In the genomic region with DNA sequence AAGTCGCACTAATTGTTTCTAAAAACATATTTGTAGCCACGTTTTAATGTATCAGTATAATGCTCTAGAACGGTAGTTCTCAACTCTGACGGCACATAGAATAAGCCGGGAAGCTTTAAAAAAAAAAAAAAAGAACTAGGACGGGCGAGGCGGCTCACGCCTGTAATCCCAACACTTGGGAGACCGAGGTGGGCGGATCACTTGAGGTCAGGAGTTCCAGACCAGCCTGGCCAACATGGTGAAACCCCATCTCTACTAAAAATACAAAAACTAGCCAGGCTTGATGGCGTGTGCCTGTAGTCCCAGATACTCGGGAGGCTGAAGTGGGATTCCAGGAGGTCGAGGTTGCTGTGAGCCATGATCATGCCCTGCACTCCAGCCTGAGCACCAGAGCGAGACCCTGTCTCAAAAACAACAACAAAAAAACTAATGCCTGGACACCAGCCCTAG, we compare ENCODE assay signal across 8 cellular contexts. TPM values are rescaled to one million over a fixed set of nuclear protein-coding genes. Genes with fewer than 3 reads are reported as not detected.
DNase-seq lines count a peak whose midpoint lies in the region; ATAC-seq, FAIRE-seq and TF ChIP-seq lines count a peak whose summit lies in the region.

No MANE protein-coding gene starts in this region.

- BruUV-seq in GM12878 (replicated peaks; lab: Mats Ljungman, UMichigan): no TSS peak

- POLR2A ChIA-PET in activated CD4-positive, alpha-beta T cell treated with anti-CD3 and anti-CD28 coated beads for 36 hours (lab: Charles Lee): interaction anchor here (0.7 to 1.5 kb wide), 2 partner anchors 10 to 11 kb away, joined by 6 to 8 read pairs; partner anchors contain the start of gene RBM6
- POLR2A ChIA-PET in GM12878 (lab: Charles Lee): interaction anchor here (0.6 to 3.3 kb wide), 5 partner anchors 11 to 103 kb away, joined by 3 to 38 read pairs (median 3); partner anchors contain the start of gene RBM6

- H3K79me2 ChIP-seq in GM12878 (ENCODE audit: control insufficient read depth, insufficient read depth, low read length): no peaks in the 10 kb centered on the region

- TF ChIP-seq CTCF in GM12878 (IDR thresholded peaks at IDR 0.05 in 2 of 3, conservative IDR thresholded peaks at IDR 0.05 in 1 of 3; ENCODE audit: control insufficient read depth in 2 of 3, extremely low read depth in 1 of 3, insufficient read depth in 1 of 3, low read depth in 3 of 3, low read length in 3 of 3) (no peak), liver (IDR thresholded peaks at IDR 0.05; ENCODE audit: low read depth, low read length, missing input control) (no peak), thoracic aorta (IDR thresholded peaks at IDR 0.05) (no peak), lower leg skin (IDR thresholded peaks at IDR 0.05) (no peak)

- H3K9ac ChIP-seq in GM12878 (ENCODE audit: control insufficient read depth, insufficient read depth, low read length) (peak overlapping the region; percentile 73), liver (ENCODE audit: low read depth in 1 of 2, low read length in 2 of 2) (peak overlapping the region in 1 of 2 donors; percentile 8)

- peak overlapping the region; percentile 85 for H3K4me3 Mint-ChIP-seq in activated CD4-positive, alpha-beta T cell treated with anti-CD3 and anti-CD28 coated beads for 36 hours

- DNase-seq in activated CD4-positive, alpha-beta T cell treated with anti-CD3 and anti-CD28 coated beads for 36 hours: no peak
- no peak for DNase-seq in activated CD4-positive, alpha-beta T cell treated with anti-CD3 and anti-CD28 coated beads, Interleukin-2, amount 50 U/mL, for 48 hours
- DNase-seq in GM12878 (ENCODE audit: low read depth, low spot score) (no peak), thoracic aorta (ENCODE audit: low spot score) (no peak), lower leg skin (ENCODE audit: low spot score in 2 of 2) (no peak)
- no peak for DNase-seq in stimulated activated CD4-positive, alpha-beta T cell treated with anti-CD3 and anti-CD28 coated beads, Interleukin-15, amount 100 ng/mL, for 24 hours

- H3K36me3 Mint-ChIP-seq in activated CD4-positive, alpha-beta T cell treated with anti-CD3 and anti-CD28 coated beads for 36 hours (ENCODE audit: low read depth): no peaks in the 10 kb centered on the region

- H3K27me3 ChIP-seq in GM12878 (replicated peaks in 1 of 2; ENCODE audit: control insufficient read depth in 2 of 2, insufficient read depth in 2 of 2, low read length in 1 of 2) (no peaks in the 10 kb centered on the region), liver (ENCODE audit: control insufficient read depth in 4 of 4, insufficient read depth in 4 of 4, low read length in 3 of 4) (no peaks in the 10 kb centered on the region), thoracic aorta (replicated peaks; ENCODE audit: insufficient read depth) (no peaks in the 10 kb centered on the region)

- peaks cover 19% of the 10 kb centered on the region for H3K4me1 Mint-ChIP-seq in activated CD4-positive, alpha-beta T cell treated with anti-CD3 and anti-CD28 coated beads for 36 hours

- TF ChIP-seq POLR2A in GM12878 (IDR thresholded peaks at IDR 0.05; ENCODE audit: low read depth, low read length) (no peak), lower leg skin (IDR thresholded peaks at IDR 0.05) (no peak)

- RAD21 ChIA-PET in GM12878 (lab: Charles Lee; ENCODE audit: unreplicated experiment): interaction anchor here (0.9 to 2.1 kb wide), 7 partner anchors 10 to 159 kb away, joined by 3 to 11 read pairs (median 5); partner anchors contain the start of genes INKA1 and RBM5

- no peaks in the 10 kb centered on the region; the same call in 1 of the 2 replicates for H3K4me1 ChIP-seq in GM12878 (ENCODE audit: control insufficient read depth, insufficient read depth, low read length)
- peaks cover 0 to 12% (median 3%) of the 10 kb centered on the region in 4 donors for H3K4me1 ChIP-seq in liver (ENCODE audit: control insufficient read depth in 4 of 4, insufficient read depth in 4 of 4, low read length in 3 of 4)
- H3K4me1 ChIP-seq in thoracic aorta (ENCODE audit: control insufficient read depth in 1 of 2, low read depth in 2 of 2): peaks cover 15 to 20% of the 10 kb centered on the region in 2 donors

- SMC1A ChIA-PET in GM12878 (lab: Charles Lee; ENCODE audit: uncharacterized antibody, unreplicated experiment): interaction anchor here (0.8 to 1.7 kb wide), 7 partner anchors 9 to 146 kb away, joined by 3 to 8 read pairs (median 5); partner anchors contain the start of genes INKA1 and RBM6

- no peaks in the 10 kb centered on the region for H3K9me3 Mint-ChIP-seq in activated CD4-positive, alpha-beta T cell treated with anti-CD3 and anti-CD28 coated beads for 36 hours (ENCODE audit: low read depth)

- intact Hi-C loops in activated CD4-positive, alpha-beta T cell treated with anti-CD3 and anti-CD28 coated beads for 36 hours (cut with DNase I, micrococcal nuclease): loop anchor here in 1 of 2 experiments (10.0 kb wide), 1 partner anchor 425 kb away; the partner anchor contains the start of genes CYB561D2, NPRL2 and TMEM115
- intact Hi-C loops in GM12878 (cut with micrococcal nuclease; ENCODE audit: unreplicated experiment) (no loop called here), lower leg skin (cut with DNase I; ENCODE audit: low total_unique reads) (no loop called here)

- no peak for TF ChIP-seq EP300 in GM12878 (IDR thresholded peaks at IDR 0.05; ENCODE audit: borderline replicate concordance in 1 of 2, control insufficient read depth in 1 of 2, low read depth in 2 of 2, low read length in 2 of 2)

- H4K20me1 ChIP-seq in GM12878 (ENCODE audit: control insufficient read depth, insufficient read depth): no peaks in the 10 kb centered on the region

- H3K36me3 ChIP-seq in GM12878 (ENCODE audit: control insufficient read depth in 2 of 2, insufficient read depth in 2 of 2, low read length in 1 of 2): no peaks in the 10 kb centered on the region
- H3K36me3 ChIP-seq in liver (ENCODE audit: control insufficient read depth in 4 of 4, insufficient read depth in 3 of 4, low read depth in 1 of 4, low read length in 3 of 4): no peaks in the 10 kb centered on the region
- no peaks in the 10 kb centered on the region for H3K36me3 ChIP-seq in thoracic aorta

- no peak for TF ChIP-seq RAD21 in GM12878 (IDR thresholded peaks at IDR 0.05; ENCODE audit: insufficient read depth, low read depth, low read length)
- no peak for TF ChIP-seq RAD21 in liver (IDR thresholded peaks at IDR 0.05)

- H3K27me3 Mint-ChIP-seq in activated CD4-positive, alpha-beta T cell treated with anti-CD3 and anti-CD28 coated beads for 36 hours: no peaks in the 10 kb centered on the region

- peak overlapping the region; percentile 99 for H2AFZ ChIP-seq in GM12878 (ENCODE audit: control insufficient read depth, low read depth, low read length)

- FAIRE-seq in GM12878 (lab: Jason Lieb, UNC): no peak

- CTCF ChIA-PET in activated CD4-positive, alpha-beta T cell treated with anti-CD3 and anti-CD28 coated beads for 36 hours (lab: Charles Lee): interaction anchor here (0.7 to 2.1 kb wide), 9 partner anchors 9 to 185 kb away, joined by 3 to 9 read pairs (median 4); no protein-coding TSS in a partner anchor
- CTCF ChIA-PET in GM12878 (lab: Yijun Ruan, JAX): interaction anchor here (0.7 to 2.6 kb wide), 10 partner anchors 9 to 591 kb away, joined by 3 to 6 read pairs (median 4); partner anchors contain the start of genes RBM6 and USP4

- peak overlapping the region; percentile 94 for H3K4me2 ChIP-seq in GM12878 (ENCODE audit: control insufficient read depth, insufficient read depth)

- H3K9me3 ChIP-seq in GM12878 (replicated peaks; ENCODE audit: control insufficient read depth, insufficient read depth, low read length): no peaks in the 10 kb centered on the region
- H3K9me3 ChIP-seq in liver (ENCODE audit: control insufficient read depth in 4 of 4, low read length in 3 of 4): no peaks in the 10 kb centered on the region
- no peaks in the 10 kb centered on the region for H3K9me3 ChIP-seq in thoracic aorta

- H3K27ac ChIP-seq in GM12878 (ENCODE audit: control insufficient read depth, insufficient read depth) (peak overlapping the region; percentile 75), liver (ENCODE audit: low read depth in 1 of 2, low read length in 2 of 2) (peak overlapping the region; percentile 69 to 87), thoracic aorta (peak overlapping the region; percentile 85 to 88)

- in situ Hi-C loops in GM12878 (cut with MboI): no loop called here

- no peak for ATAC-seq in activated CD4-positive, alpha-beta T cell treated with anti-CD3 and anti-CD28 coated beads for 36 hours
- ATAC-seq in GM12878 (no peak), thoracic aorta (ENCODE audit: insufficient number of reproducible peaks, low FRiP score, low read depth) (no peak), HG02981 (IDR thresholded peaks at IDR 0.05; ENCODE audit: unreplicated experiment) (no peak)

- WGBS in GM12878 (ENCODE audit: insufficient coverage, insufficient replicate concordance, low lambda C conversion rate, missing lambda C conversion rate): 69% methylated on average over 9 of the region's 15 CpGs
- 70% methylated on average over 15 of the region's 15 CpGs for WGBS in liver
- 30 to 31% methylated on average over 15 of the region's 15 CpGs for WGBS in lower leg skin, 2 donors

- H3K27ac Mint-ChIP-seq in activated CD4-positive, alpha-beta T cell treated with anti-CD3 and anti-CD28 coated beads for 36 hours: peak overlapping the region; percentile 90

- H3K4me3 ChIP-seq in GM12878 (peak overlapping the region; percentile 76; the same call in 1 of the 2 replicates), liver (ENCODE audit: low read depth in 1 of 3, low read length in 3 of 3) (peak overlapping the region in 1 of 3 donors; percentile 90), thoracic aorta (peak overlapping the region; percentile 94), lower leg skin (ENCODE audit: low read depth, poor library complexity, severe bottlenecking) (no peak overlapping the region)

RNA-seq across cellular contexts. Expression of gene MON1A, which starts 0.7 kb away (rescaled TPM):
- 1 to 10 TPM; 7.5 to 8.3 TPM for total RNA-seq in activated CD4-positive, alpha-beta T cell treated with anti-CD3 and anti-CD28 coated beads for 36 hours
- 4.3 and 4.7 TPM in 2 replicates for total RNA-seq in GM12878 (2013; cell fraction: nucleolus; rRNA removed)
- 9.9 TPM in 2 replicates for total RNA-seq in GM12878 (2014; rRNA removed)
- total RNA-seq in GM12878 (2014; rRNA removed; fragmentation: Illumina TruSeq; extraction: Trizol): 2.6 and 3.5 TPM in 2 replicates
- total RNA-seq in GM12878 (2021): 9.0 and 10.3 TPM in 2 replicates
- 1.4 TPM for polyA plus RNA-seq in GM12878 (2011; ENCODE audit: low read depth)
- polyA plus RNA-seq in GM12878 (2011; rRNA removed): 2.1 and 6.2 TPM in 2 replicates
- polyA plus RNA-seq in GM12878 (2011; cell fraction: cytosol; rRNA removed): 9.8 and 14.4 TPM in 2 replicates
- polyA plus RNA-seq in GM12878 (2011; cell fraction: nucleus; rRNA removed): 11.7 and 14.4 TPM in 2 replicates
- polyA plus RNA-seq in GM12878 (2012): 3.3 and 4.2 TPM in 2 replicates
- 0.98 and 4.0 TPM in 2 replicates for polyA plus RNA-seq in GM12878 (2014; fragmentation: Illumina TruSeq; extraction: Trizol)
- 1 to 10 TPM; 1.3 to 2.4 TPM for polyA plus RNA-seq in GM12878 (2014; fragmentation: Nextera tagmentation; extraction: Ambion mirVana)
- polyA plus RNA-seq in GM12878 (2014; rRNA removed): 10.3 and 10.8 TPM in 2 replicates
- polyA plus RNA-seq in GM12878 (2016; fragmentation: Nextera tagmentation; extraction: Ambion mirVana): 10 to 100 TPM in 1 of 2 experiments, 1 to 10 TPM in 1; 9.2 to 10.5 TPM
- polyA minus RNA-seq in GM12878 (2011; rRNA and poly(A)+ RNA removed): 4.0 and 5.8 TPM in 2 replicates
- 3.9 and 5.7 TPM in 2 replicates for polyA minus RNA-seq in GM12878 (2011; cell fraction: cytosol; rRNA and poly(A)+ RNA removed)
- polyA minus RNA-seq in GM12878 (2011; cell fraction: nucleus; rRNA and poly(A)+ RNA removed): 1.8 and 5.2 TPM in 2 replicates
- 1 to 10 TPM; 4.6 to 9.0 TPM for total RNA-seq in liver
- 1 to 10 TPM; 7.4 to 9.5 TPM for polyA plus RNA-seq in liver
- total RNA-seq in thoracic aorta: 10 to 100 TPM; 17.4 to 23.4 TPM
- total RNA-seq in lower leg skin: 10 to 100 TPM in 3 of 4 donors, 1 to 10 TPM in 1; 5.6 to 16.7 (median 11.4) TPM

RNA-seq across cellular contexts. Expression of gene RBM6, which starts 9.7 kb away (rescaled TPM):
- total RNA-seq in activated CD4-positive, alpha-beta T cell treated with anti-CD3 and anti-CD28 coated beads for 36 hours: 10 to 100 TPM; 69.3 to 75.1 TPM
- total RNA-seq in GM12878 (2013; cell fraction: nucleolus; rRNA removed): 400 and 435 TPM in 2 replicates
- total RNA-seq in GM12878 (2014; rRNA removed) (56.4 and 62.5 TPM in 2 replicates), GM12878 (2014; rRNA removed; fragmentation: Illumina TruSeq; extraction: Trizol) (94.1 and 94.6 TPM in 2 replicates), GM12878 (2021) (66.5 and 72.7 TPM in 2 replicates), liver (10 to 100 TPM; 18.1 to 59.2 TPM), thoracic aorta (100 to 1,000 TPM in 1 of 2 donors, 10 to 100 TPM in 1; 99.6 to 181 TPM), lower leg skin (100 to 1,000 TPM in 1 of 4 donors, 10 to 100 TPM in 3; 41.4 to 121 (median 54.7) TPM)
- 45.2 TPM for polyA plus RNA-seq in GM12878 (2011; ENCODE audit: low read depth)
- polyA plus RNA-seq in GM12878 (2011; rRNA removed) (103 and 128 TPM in 2 replicates), GM12878 (2014; fragmentation: Illumina TruSeq; extraction: Trizol) (102 and 136 TPM in 2 replicates), GM12878 (2014; fragmentation: Nextera tagmentation; extraction: Ambion mirVana) (10 to 100 TPM; 45.3 to 84.4 TPM), GM12878 (2014; rRNA removed) (73.6 and 89.8 TPM in 2 replicates), GM12878 (2016; fragmentation: Nextera tagmentation; extraction: Ambion mirVana) (10 to 100 TPM; 70.6 to 78.2 TPM), liver (10 to 100 TPM; 10.9 to 57.0 TPM)
- polyA plus RNA-seq in GM12878 (2011; cell fraction: cytosol; rRNA removed): 50.3 and 56.4 TPM in 2 replicates
- 317 and 335 TPM in 2 replicates for polyA plus RNA-seq in GM12878 (2011; cell fraction: nucleus; rRNA removed)
- polyA plus RNA-seq in GM12878 (2012): 67.7 and 87.7 TPM in 2 replicates
- 30.0 and 44.6 TPM in 2 replicates for polyA minus RNA-seq in GM12878 (2011; rRNA and poly(A)+ RNA removed)
- 12.5 and 15.6 TPM in 2 replicates for polyA minus RNA-seq in GM12878 (2011; cell fraction: cytosol; rRNA and poly(A)+ RNA removed)
- polyA minus RNA-seq in GM12878 (2011; cell fraction: nucleus; rRNA and poly(A)+ RNA removed): 42.7 and 57.8 TPM in 2 replicates

RNA-seq across cellular contexts. Expression of gene MST1R, which starts 26.6 kb away (rescaled TPM):
- 1 to 10 TPM in 1 of 2 experiments, under 1 TPM in 1; 0.86 to 1.2 TPM for total RNA-seq in activated CD4-positive, alpha-beta T cell treated with anti-CD3 and anti-CD28 coated beads for 36 hours
- total RNA-seq in GM12878 (2013; cell fraction: nucleolus; rRNA removed): 7.5 and 8.1 TPM in 2 replicates
- total RNA-seq in GM12878 (2014; rRNA removed) (1.1 and 1.3 TPM in 2 replicates), GM12878 (2014; rRNA removed; fragmentation: Illumina TruSeq; extraction: Trizol) (0.40 and 1.7 TPM in 2 replicates), GM12878 (2021) (2.3 and 3.0 TPM in 2 replicates), liver (under 1 TPM; 0.23 to 0.42 TPM), thoracic aorta (1 to 10 TPM; 3.7 to 7.7 TPM), lower leg skin (10 to 100 TPM; 29.7 to 62.5 (median 48.8) TPM)
- polyA plus RNA-seq in GM12878 (2011; ENCODE audit: low read depth): 0.59 TPM
- polyA plus RNA-seq in GM12878 (2011; rRNA removed) (1.8 and 5.1 TPM in 2 replicates), GM12878 (2014; fragmentation: Illumina TruSeq; extraction: Trizol) (0.35 and 1.1 TPM in 2 replicates), GM12878 (2014; fragmentation: Nextera tagmentation; extraction: Ambion mirVana) (1 to 10 TPM in 1 of 2 experiments, under 1 TPM in 1; 0.68 to 1.2 TPM), GM12878 (2014; rRNA removed) (4.5 and 5.6 TPM in 2 replicates), GM12878 (2016; fragmentation: Nextera tagmentation; extraction: Ambion mirVana) (1 to 10 TPM; 1.3 to 2.2 TPM), liver (under 1 TPM; 0.10 to 0.56 TPM)
- polyA plus RNA-seq in GM12878 (2011; cell fraction: cytosol; rRNA removed): 5.1 and 7.9 TPM in 2 replicates
- 64.7 and 74.7 TPM in 2 replicates for polyA plus RNA-seq in GM12878 (2011; cell fraction: nucleus; rRNA removed)
- polyA plus RNA-seq in GM12878 (2012): 0.89 and 1.1 TPM in 2 replicates
- polyA minus RNA-seq in GM12878 (2011; rRNA and poly(A)+ RNA removed): 6.0 and 9.4 TPM in 2 replicates
- polyA minus RNA-seq in GM12878 (2011; cell fraction: cytosol; rRNA and poly(A)+ RNA removed): 4.1 and 4.4 TPM in 2 replicates
- polyA minus RNA-seq in GM12878 (2011; cell fraction: nucleus; rRNA and poly(A)+ RNA removed): 11.8 and 21.5 TPM in 2 replicates
